Comparison of ENCODE assay signal across 29 cellular contexts in the genomic region with DNA sequence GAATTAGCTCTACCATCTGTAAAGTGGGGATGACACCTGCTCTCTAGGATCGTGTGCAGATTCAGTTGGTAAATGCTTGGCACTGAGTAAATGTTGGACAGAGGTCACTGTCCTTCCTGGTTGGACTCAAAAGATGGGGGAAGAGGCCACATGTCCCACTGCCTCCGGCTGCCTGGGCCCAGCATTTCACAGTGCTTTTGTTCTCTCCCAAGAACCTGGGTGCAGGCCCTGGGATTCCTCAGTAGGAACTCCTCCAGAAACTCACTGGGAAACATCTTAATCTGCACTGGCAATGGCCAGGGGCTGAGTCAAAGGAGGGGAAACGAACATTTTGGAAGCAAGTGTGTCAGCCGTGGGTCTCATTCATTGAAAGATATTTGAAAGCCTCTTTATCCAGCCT.
"Had no signal": no experiment of that assay in that cellular context is flagged by ENCODE, and none has a peak within 500 bp of the region (broad histone marks: within the 10 kb centered on the region; RNA-seq: fewer than 3 reads in every experiment).

No MANE protein-coding gene starts in this region.

- DNase-seq: activated CD4-positive, alpha-beta memory T cell treated with anti-CD3 and anti-CD28 coated beads for 36 hours; activated CD4-positive, alpha-beta T cell treated with anti-CD3 and anti-CD28 coated beads for 36 hours; activated CD4-positive, alpha-beta T cell treated with anti-CD3 and anti-CD28 coated beads, Interleukin-2, amount 10 ng/mL, durations not matched to agents 24 days and 14 days; activated CD4-positive, CD25-positive, alpha-beta regulatory T cell; activated CD4-positive, CD25-positive, alpha-beta regulatory T cell treated with anti-CD3 and anti-CD28 coated beads, Interleukin-2, amount 50 U/mL, for 72 hours; activated CD8-positive, alpha-beta memory T cell treated with anti-CD3 and anti-CD28 coated beads, Interleukin-2, amount 10 ng/mL, durations not matched to agents 7 days and 5 days; activated CD8-positive, alpha-beta memory T cell treated with anti-CD3 and anti-CD28 coated beads, Interleukin-2, amount 50 U/mL, for 4 hours; activated CD8-positive, alpha-beta T cell treated with anti-CD3 and anti-CD28 coated beads, Interleukin-2, amount 10 ng/mL, durations not matched to agents 7 days and 5 days; activated gamma-delta T cell treated with Interleukin-2 at 50 U/mL for 16 hours; activated naive CD4-positive, alpha-beta T cell treated with anti-CD3 and anti-CD28 coated beads, Interleukin-2, amount 50 U/mL, for 16 hours; activated naive CD4-positive, alpha-beta T cell treated with Interleukin-2 at 50 U/mL for 16 hours; activated T-cell treated with anti-CD3 and anti-CD28 coated beads, Interleukin-2, amount 50 U/mL, for 1 hour; activated T-cell treated with anti-CD3 and anti-CD28 coated beads, Interleukin-2, amount 50 U/mL, for 48 hours; amniotic stem cell; anterior cingulate cortex; caudate nucleus; cortex of kidney; dermis blood vessel endothelial cell; effector CD4-positive, alpha-beta T cell; effector memory CD8-positive, alpha-beta T cell; erythroblast; foreskin keratinocyte; gastrocnemius medialis; glutamatergic neuron; heart left ventricle; T-helper 2 cell had no signal

- ATAC-seq: activated CD4-positive, alpha-beta T cell treated with anti-CD3 and anti-CD28 coated beads for 36 hours; activated CD8-positive, alpha-beta memory T cell treated with anti-CD3 and anti-CD28 coated beads, Interleukin-2, amount 10 ng/mL, durations not matched to agents 7 days and 5 days; activated CD8-positive, alpha-beta T cell treated with anti-CD3 and anti-CD28 coated beads, Interleukin-2, amount 10 ng/mL, durations not matched to agents 7 days and 5 days; effector memory CD8-positive, alpha-beta T cell; foreskin keratinocyte; gastrocnemius medialis; heart left ventricle had no signal

- FAIRE-seq: astrocyte, colon had no signal

- H3K9me3 ChIP-seq: esophagus muscularis mucosa, gastrocnemius medialis had no signal

- H3K36me3 ChIP-seq: esophagus muscularis mucosa, gastrocnemius medialis, heart left ventricle had no signal

- H3K4me1 ChIP-seq: foreskin keratinocyte, gastrocnemius medialis, heart left ventricle had no signal

- H3K27ac ChIP-seq: esophagus muscularis mucosa, foreskin keratinocyte, gastrocnemius medialis, heart left ventricle had no signal

- H3K27me3 ChIP-seq: esophagus muscularis mucosa, foreskin keratinocyte, gastrocnemius medialis had no signal

- H3K4me3 ChIP-seq: esophagus muscularis mucosa, gastrocnemius medialis, heart left ventricle had no signal
